Comparison of ENCODE assay signal across 18 cellular contexts in genomic region chr4:74168841-74169240, GRCh38. TPM values are rescaled to one million over a fixed set of nuclear protein-coding genes. Genes with fewer than 3 reads are reported as not detected.
DNase-seq lines count a peak whose midpoint lies in the region; ATAC-seq, FAIRE-seq and TF ChIP-seq lines count a peak whose summit lies in the region.
"Had no signal": no experiment of that assay in that cellular context is flagged by ENCODE, and none has a peak within 500 bp of the region (broad histone marks: within the 10 kb centered on the region; RNA-seq: fewer than 3 reads in every experiment).

No MANE protein-coding gene starts in this region.

- peak overlapping the region; percentile 56 for H3K27ac ChIP-seq in WERI-Rb-1
- H3K27ac ChIP-seq: A549, C4-2B, GM23248 had no signal

- H3K27me3 ChIP-seq in WERI-Rb-1 (ENCODE audit: insufficient read depth, low read depth, severe bottlenecking), result no peaks in the 10 kb centered on the region
- H3K27me3 ChIP-seq: BE2C had no signal

- FAIRE-seq in GM12891 (lab: Jason Lieb, UNC), result peak; percentile 55
- FAIRE-seq: A549, GM18507, H54, HepG2, HTR-8/SVneo had no signal

- H3K36me3 ChIP-seq in WERI-Rb-1, result no peaks in the 10 kb centered on the region
- H3K36me3 ChIP-seq: BE2C had no signal

- DNase-seq in GM12891 (ENCODE audit: insufficient read length, low spot score), result no peak
- DNase-seq in NCI-H82 (lab: John Stamatoyannopoulos, UW), result peak; percentile 85
- peak; percentile 28 for DNase-seq in WERI-Rb-1
- DNase-seq: BE2C; CD4-positive, alpha-beta memory T cell; DND-41; GDM1; GM23248 had no signal

- ATAC-seq in HG03159 (IDR thresholded peaks at IDR 0.05; ENCODE audit: unreplicated experiment) (no peak), HG03442 (IDR thresholded peaks at IDR 0.05; ENCODE audit: unreplicated experiment) (no peak), HG02571 (IDR thresholded peaks at IDR 0.05; ENCODE audit: unreplicated experiment) (no peak)
- ATAC-seq: HCT116, HepG2 had no signal

- no peak for TF ChIP-seq CTCF in WERI-Rb-1 (IDR thresholded peaks at IDR 0.05; ENCODE audit: low read depth, low read length)

- TF ChIP-seq POLR2A in GM12891 (IDR thresholded peaks at IDR 0.05; ENCODE audit: low read depth, low read length), result no peak

- no peak overlapping the region for H3K4me3 ChIP-seq in WERI-Rb-1 (ENCODE audit: low read depth, low read length)
- H3K4me3 ChIP-seq: A549, GM23248 had no signal

- H3K9me3 ChIP-seq in WERI-Rb-1 (ENCODE audit: severe bottlenecking), result no peaks in the 10 kb centered on the region
- H3K9me3 ChIP-seq: A549, BE2C had no signal

TF ChIP-seq in GM12891, 5 proteins besides CTCF, POLR2A, EP300 and RAD21:
- no peak for TF ChIP-seq POU2F2 (IDR thresholded peaks at IDR 0.05; ENCODE audit: low read depth, low read length)
- TF ChIP-seq SPI1 (IDR thresholded peaks at IDR 0.05; ENCODE audit: low read depth, low read length), result no peak
- TF ChIP-seq TAF1 (IDR thresholded peaks at IDR 0.05; ENCODE audit: low read depth, low read length), result no peak
- no peak for TF ChIP-seq PAX5 (IDR thresholded peaks at IDR 0.05; ENCODE audit: insufficient read depth, low read length, severe bottlenecking)
- TF ChIP-seq POLR2AphosphoS5 (IDR thresholded peaks at IDR 0.05; ENCODE audit: low read depth, low read length), result no peak

RNA-seq across cellular contexts. Expression of gene MTHFD2L, which starts 10.9 kb away (rescaled TPM):
- polyA plus RNA-seq in GM12891 (2012; ENCODE audit: low read depth, missing spikeins), result 8.0 TPM
